ENCODE assay signal across 10 cellular contexts in genomic region chrX:51803833-51804232, GRCh38.
DNase-seq lines count a peak whose midpoint lies in the region; ATAC-seq and TF ChIP-seq lines count a peak whose summit lies in the region.
"Had no signal": no experiment of that assay in that cellular context is flagged by ENCODE, and none has a peak within 500 bp of the region (broad histone marks: within the 10 kb centered on the region; RNA-seq: fewer than 3 reads in every experiment).

No MANE protein-coding gene starts in this region.

- TF ChIP-seq CTCF in A673 (conservative IDR thresholded peaks at IDR 0.05; ENCODE audit: low read depth, low read length) (no peak), HFF-Myc (IDR thresholded peaks at IDR 0.05; ENCODE audit: low read depth, low read length, missing control alignments) (no peak), brain microvascular endothelial cell (IDR thresholded peaks at IDR 0.05; ENCODE audit: low read depth, low read length, missing control alignments) (no peak)

- H3K9me3 ChIP-seq in A673 (ENCODE audit: low read depth, low read length, poor library complexity, severe bottlenecking) = no peaks in the 10 kb centered on the region
- H3K9me3 ChIP-seq in mesenchymal stem cell (ENCODE audit: control insufficient read depth, low read length) = no peaks in the 10 kb centered on the region
- H3K9me3 ChIP-seq: vagina had no signal

- no peaks in the 10 kb centered on the region for H3K79me1 ChIP-seq in mesenchymal stem cell (replicated peaks; ENCODE audit: low read length, poor library complexity, severe bottlenecking)

- no peak overlapping the region for H2BK120ac ChIP-seq in mesenchymal stem cell (ENCODE audit: low read depth, low read length)

- H3K27me3 ChIP-seq in A673 (replicated peaks; ENCODE audit: insufficient read depth, low read depth, low read length, poor library complexity) (no peaks in the 10 kb centered on the region), brain microvascular endothelial cell (replicated peaks) (no peaks in the 10 kb centered on the region), mesenchymal stem cell (ENCODE audit: control insufficient read depth in 1 of 2, insufficient read depth in 1 of 2, low read length in 2 of 2) (peaks cover 0 to 15% of the 10 kb centered on the region in 2 experiments)
- H3K27me3 ChIP-seq: vagina had no signal

- no peak overlapping the region for H2AFZ ChIP-seq in mesenchymal stem cell (ENCODE audit: low read depth, low read length)

- H4K8ac ChIP-seq in mesenchymal stem cell (ENCODE audit: low read length) = no peak overlapping the region

- no peak overlapping the region for H3K14ac ChIP-seq in mesenchymal stem cell (ENCODE audit: low read length in 2 of 2)

- peak overlapping the region; percentile 93 for H3K9ac ChIP-seq in mesenchymal stem cell (ENCODE audit: low read length)

- no peaks in the 10 kb centered on the region for H3K4me1 ChIP-seq in A673 (ENCODE audit: insufficient read depth, low read length, poor library complexity, severe bottlenecking)
- H3K4me1 ChIP-seq in mesenchymal stem cell (ENCODE audit: control insufficient read depth, insufficient read depth, low read depth, low read length) = no peaks in the 10 kb centered on the region
- H3K4me1 ChIP-seq: vagina had no signal

- POLR2A ChIA-PET in A673 (lab: Charles Lee; ENCODE audit: low non-redundant PET) = no interaction called here

- in situ Hi-C loops in brain microvascular endothelial cell (cut with HindIII; ENCODE audit: low pct_ligation_motif_present, low sequenced_read_pairs) = no loop called here

- no peak overlapping the region for H2BK15ac ChIP-seq in mesenchymal stem cell (ENCODE audit: low read depth, poor library complexity, severe bottlenecking)

- H4K91ac ChIP-seq in mesenchymal stem cell (ENCODE audit: low read length) = no peak overlapping the region

- H2BK12ac ChIP-seq in mesenchymal stem cell (ENCODE audit: low read length in 2 of 2) = no peak overlapping the region

- H3K18ac ChIP-seq in mesenchymal stem cell (ENCODE audit: low read depth in 1 of 2, low read length in 2 of 2) = no peak overlapping the region

- H3K4me3 ChIP-seq in A673 (ENCODE audit: low read depth, low read length, poor library complexity, severe bottlenecking) = peak overlapping the region; percentile 62
- H3K4me3 ChIP-seq in HFF-Myc (replicated peaks; ENCODE audit: low read depth, low read length) = peak overlapping the region; percentile 63
- peak overlapping the region; percentile 77 for H3K4me3 ChIP-seq in brain microvascular endothelial cell (ENCODE audit: low read depth, low read length)
- H3K4me3 ChIP-seq in mesenchymal stem cell (ENCODE audit: insufficient read depth in 1 of 2, low read depth in 1 of 2, low read length in 2 of 2) = peak overlapping the region in 1 of 2 experiments; percentile 94

- ATAC-seq in GM21717 (IDR thresholded peaks at IDR 0.05; ENCODE audit: unreplicated experiment) (no peak), GM18861 (IDR thresholded peaks at IDR 0.05; ENCODE audit: unreplicated experiment) (no peak)

- H3K27ac ChIP-seq in A673 (ENCODE audit: low read depth, low read length, poor library complexity, severe bottlenecking) (no peak overlapping the region), brain microvascular endothelial cell (no peak overlapping the region), mesenchymal stem cell (ENCODE audit: low read length, poor library complexity, severe bottlenecking) (no peak overlapping the region)
- H3K27ac ChIP-seq: vagina had no signal

- DNase-seq in A673 (ENCODE audit: low spot score) (no peak), HFF-Myc (ENCODE audit: extremely low read depth, low read depth) (no peak), brain microvascular endothelial cell (no peak), mesenchymal stem cell (peak; percentile 21), NCI-H146 (lab: John Stamatoyannopoulos, UW) (no peak), AG08396 (ENCODE audit: low spot score) (no peak)
- DNase-seq: cortex of kidney had no signal

- H3K36me3 ChIP-seq in A673 (ENCODE audit: insufficient read depth, low read length, poor library complexity, severe bottlenecking) (no peaks in the 10 kb centered on the region), brain microvascular endothelial cell (replicated peaks) (no peaks in the 10 kb centered on the region), mesenchymal stem cell (ENCODE audit: control insufficient read depth in 1 of 2, insufficient read depth in 2 of 2, low read depth in 1 of 2, low read length in 2 of 2) (peaks cover 0 to 3% of the 10 kb centered on the region in 2 experiments)
- H3K36me3 ChIP-seq: vagina had no signal

- 100% methylated on average over 1 of the region's 3 CpGs for WGBS in mesenchymal stem cell

- intact Hi-C loops in A673 (cut with micrococcal nuclease; ENCODE audit: unreplicated experiment) = no loop called here

- CTCF ChIA-PET in A673 (lab: Charles Lee) = no interaction called here

- no peak overlapping the region for H2BK5ac ChIP-seq in mesenchymal stem cell (ENCODE audit: low read depth, low read length, poor library complexity, severe bottlenecking)

- H3K4me2 ChIP-seq in mesenchymal stem cell (ENCODE audit: low read length, poor library complexity, severe bottlenecking) = no peak overlapping the region

- H3K4ac ChIP-seq in mesenchymal stem cell (ENCODE audit: low read depth in 1 of 2, low read length in 2 of 2) = no peak overlapping the region

- H3K23ac ChIP-seq in mesenchymal stem cell (ENCODE audit: low read length in 2 of 2) = no peak overlapping the region

- BruUV-seq in A673 (replicated peaks; lab: Mats Ljungman, UMichigan) = no TSS peak

- no peak overlapping the region for H2AK5ac ChIP-seq in mesenchymal stem cell (ENCODE audit: low read length, severe bottlenecking)
